In genomic region chr7:11636274-11636673, GRCh38 we compare ENCODE assay signal across 1 cellular context.
TF ChIP-seq lines count a peak whose summit lies in the region.

No MANE protein-coding gene starts in this region.

TF ChIP-seq in WTC11, 78 proteins besides CTCF, POLR2A, EP300 and RAD21 (continued from another document):
- TF ChIP-seq, protein P1, sequence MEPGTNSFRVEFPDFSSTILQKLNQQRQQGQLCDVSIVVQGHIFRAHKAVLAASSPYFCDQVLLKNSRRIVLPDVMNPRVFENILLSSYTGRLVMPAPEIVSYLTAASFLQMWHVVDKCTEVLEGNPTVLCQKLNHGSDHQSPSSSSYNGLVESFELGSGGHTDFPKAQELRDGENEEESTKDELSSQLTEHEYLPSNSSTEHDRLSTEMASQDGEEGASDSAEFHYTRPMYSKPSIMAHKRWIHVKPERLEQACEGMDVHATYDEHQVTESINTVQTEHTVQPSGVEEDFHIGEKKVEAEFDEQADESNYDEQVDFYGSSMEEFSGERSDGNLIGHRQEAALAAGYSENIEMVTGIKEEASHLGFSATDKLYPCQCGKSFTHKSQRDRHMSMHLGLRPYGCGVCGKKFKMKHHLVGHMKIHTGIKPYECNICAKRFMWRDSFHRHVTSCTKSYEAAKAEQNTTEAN (CRISPR knock-in tag; IDR thresholded peaks at IDR 0.05) = no peak
- no peak for TF ChIP-seq PRRX2 (CRISPR knock-in tag; IDR thresholded peaks at IDR 0.05)
- TF ChIP-seq, protein P2, sequence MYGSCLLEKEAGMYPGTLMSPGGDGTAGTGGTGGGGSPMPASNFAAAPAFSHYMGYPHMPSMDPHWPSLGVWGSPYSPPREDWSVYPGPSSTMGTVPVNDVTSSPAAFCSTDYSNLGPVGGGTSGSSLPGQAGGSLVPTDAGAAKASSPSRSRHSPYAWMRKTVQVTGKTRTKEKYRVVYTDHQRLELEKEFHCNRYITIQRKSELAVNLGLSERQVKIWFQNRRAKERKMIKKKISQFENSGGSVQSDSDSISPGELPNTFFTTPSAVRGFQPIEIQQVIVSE (CRISPR knock-in tag; IDR thresholded peaks at IDR 0.05; ENCODE audit: borderline replicate concordance) = no peak
- TF ChIP-seq, protein P3, sequence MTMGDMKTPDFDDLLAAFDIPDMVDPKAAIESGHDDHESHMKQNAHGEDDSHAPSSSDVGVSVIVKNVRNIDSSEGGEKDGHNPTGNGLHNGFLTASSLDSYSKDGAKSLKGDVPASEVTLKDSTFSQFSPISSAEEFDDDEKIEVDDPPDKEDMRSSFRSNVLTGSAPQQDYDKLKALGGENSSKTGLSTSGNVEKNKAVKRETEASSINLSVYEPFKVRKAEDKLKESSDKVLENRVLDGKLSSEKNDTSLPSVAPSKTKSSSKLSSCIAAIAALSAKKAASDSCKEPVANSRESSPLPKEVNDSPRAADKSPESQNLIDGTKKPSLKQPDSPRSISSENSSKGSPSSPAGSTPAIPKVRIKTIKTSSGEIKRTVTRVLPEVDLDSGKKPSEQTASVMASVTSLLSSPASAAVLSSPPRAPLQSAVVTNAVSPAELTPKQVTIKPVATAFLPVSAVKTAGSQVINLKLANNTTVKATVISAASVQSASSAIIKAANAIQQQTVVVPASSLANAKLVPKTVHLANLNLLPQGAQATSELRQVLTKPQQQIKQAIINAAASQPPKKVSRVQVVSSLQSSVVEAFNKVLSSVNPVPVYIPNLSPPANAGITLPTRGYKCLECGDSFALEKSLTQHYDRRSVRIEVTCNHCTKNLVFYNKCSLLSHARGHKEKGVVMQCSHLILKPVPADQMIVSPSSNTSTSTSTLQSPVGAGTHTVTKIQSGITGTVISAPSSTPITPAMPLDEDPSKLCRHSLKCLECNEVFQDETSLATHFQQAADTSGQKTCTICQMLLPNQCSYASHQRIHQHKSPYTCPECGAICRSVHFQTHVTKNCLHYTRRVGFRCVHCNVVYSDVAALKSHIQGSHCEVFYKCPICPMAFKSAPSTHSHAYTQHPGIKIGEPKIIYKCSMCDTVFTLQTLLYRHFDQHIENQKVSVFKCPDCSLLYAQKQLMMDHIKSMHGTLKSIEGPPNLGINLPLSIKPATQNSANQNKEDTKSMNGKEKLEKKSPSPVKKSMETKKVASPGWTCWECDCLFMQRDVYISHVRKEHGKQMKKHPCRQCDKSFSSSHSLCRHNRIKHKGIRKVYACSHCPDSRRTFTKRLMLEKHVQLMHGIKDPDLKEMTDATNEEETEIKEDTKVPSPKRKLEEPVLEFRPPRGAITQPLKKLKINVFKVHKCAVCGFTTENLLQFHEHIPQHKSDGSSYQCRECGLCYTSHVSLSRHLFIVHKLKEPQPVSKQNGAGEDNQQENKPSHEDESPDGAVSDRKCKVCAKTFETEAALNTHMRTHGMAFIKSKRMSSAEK (CRISPR knock-in tag; IDR thresholded peaks at IDR 0.05; ENCODE audit: borderline replicate concordance) = no peak
- TF ChIP-seq MYBL2 (CRISPR knock-in tag; IDR thresholded peaks at IDR 0.05) = no peak
